In the genomic region with DNA sequence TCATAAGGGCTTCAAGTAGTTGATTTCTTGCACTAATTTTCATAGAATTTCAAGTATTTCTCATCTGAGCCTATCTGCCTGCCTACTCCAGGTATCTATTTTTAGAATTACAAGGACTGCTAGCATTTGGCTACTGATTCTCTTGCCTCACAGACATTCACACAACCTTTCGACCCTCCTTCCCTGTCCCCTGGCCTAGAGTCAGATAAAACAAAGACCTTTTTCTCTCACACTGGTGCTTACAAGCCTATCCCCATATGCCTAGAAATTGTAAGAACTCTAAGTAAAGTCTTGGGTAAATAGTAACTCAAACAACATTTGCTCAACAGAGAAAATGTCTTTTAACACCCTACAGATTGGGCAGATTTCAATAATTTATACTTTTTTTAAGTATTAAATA, we compare ENCODE assay signal across 15 cellular contexts. TPM values are rescaled to one million over a fixed set of nuclear protein-coding genes. Genes with fewer than 3 reads are reported as not detected.
A peak's percentile ranks its signal among the peaks of the same experiment; 100 is the strongest.
DNase-seq lines count a peak whose midpoint lies in the region; ATAC-seq, FAIRE-seq and TF ChIP-seq lines count a peak whose summit lies in the region.
"Had no signal": no experiment of that assay in that cellular context is flagged by ENCODE, and none has a peak within 500 bp of the region (broad histone marks: within the 10 kb centered on the region; RNA-seq: fewer than 3 reads in every experiment).

No MANE protein-coding gene starts in this region.

- no peak for TF ChIP-seq POLR2A in heart left ventricle (IDR thresholded peaks at IDR 0.05)
- TF ChIP-seq POLR2A in HepG2 (IDR thresholded peaks at IDR 0.05; ENCODE audit: insufficient read depth in 1 of 2, low read depth in 2 of 2, low read length in 2 of 2): no peak

- H3K27ac ChIP-seq in heart left ventricle (peak overlapping the region in 9 of 12 donors; percentile 0 to 67 (median 57)), HepG2 (ENCODE audit: extremely low read length, insufficient read depth, low read length) (peak overlapping the region; percentile 69), subcutaneous abdominal adipose tissue (ENCODE audit: low read depth, low read length) (peak overlapping the region; percentile 52)
- H3K27ac ChIP-seq: PC-9 had no signal

- H3K4me3 ChIP-seq in heart left ventricle: no peak overlapping the region
- no peak overlapping the region for H3K4me3 ChIP-seq in HepG2 (replicated peaks in 1 of 3; ENCODE audit: insufficient read depth in 1 of 3, low read depth in 2 of 3, low read length in 3 of 3)
- H3K4me3 ChIP-seq in subcutaneous abdominal adipose tissue (ENCODE audit: low read depth in 1 of 5, low read length in 5 of 5): no peak overlapping the region
- H3K4me3 ChIP-seq: PC-9 had no signal

- POLR2A ChIA-PET in HepG2 (lab: Yijun Ruan, JAX): interaction anchor here (0.8 kb wide), 1 partner anchor 109 kb away, joined by 3 read pairs; no protein-coding TSS in a partner anchor

- no peaks in the 10 kb centered on the region for H4K20me1 ChIP-seq in HepG2 (ENCODE audit: insufficient read depth, low read length)

- no peaks in the 10 kb centered on the region for H3K9me3 ChIP-seq in heart left ventricle
- H3K9me3 ChIP-seq in HepG2 (ENCODE audit: low read length): no peaks in the 10 kb centered on the region
- no peaks in the 10 kb centered on the region for H3K9me3 ChIP-seq in subcutaneous abdominal adipose tissue (ENCODE audit: control insufficient read depth in 5 of 5, low read length in 5 of 5)

- H2AFZ ChIP-seq in HepG2 (ENCODE audit: low read length): no peak overlapping the region
- H2AFZ ChIP-seq: PC-9 had no signal

- 32 to 53% (median 33%) methylated on average over 1 of the region's 1 CpG for WGBS in heart left ventricle, 4 donors
- WGBS in HepG2 (ENCODE audit: low lambda C conversion rate): 17% methylated on average over 1 of the region's 1 CpG

- H3K27me3 ChIP-seq in heart left ventricle (no peaks in the 10 kb centered on the region), HepG2 (ENCODE audit: control insufficient read depth in 1 of 2, insufficient read depth in 2 of 2, low read length in 2 of 2) (no peaks in the 10 kb centered on the region), subcutaneous abdominal adipose tissue (ENCODE audit: control insufficient read depth in 5 of 5, insufficient read depth in 4 of 5, low read length in 5 of 5) (no peaks in the 10 kb centered on the region)

- TF ChIP-seq EP300 in HepG2 (IDR thresholded peaks at IDR 0.05; ENCODE audit: low read depth in 2 of 2, low read length in 2 of 2): peak in 1 of 2 experiments; percentile 57; a peak in 2 of 4 replicates
- no peak for TF ChIP-seq EP300 in HepG2 (CRISPR knock-in tag; IDR thresholded peaks at IDR 0.05; ENCODE audit: borderline replicate concordance)

- H3K4me1 ChIP-seq in heart left ventricle (peaks cover 0 to 25% (median 5%) of the 10 kb centered on the region in 12 donors), HepG2 (ENCODE audit: insufficient read depth, low read length) (peaks cover 59% of the 10 kb centered on the region), subcutaneous abdominal adipose tissue (ENCODE audit: control insufficient read depth in 5 of 5, insufficient read depth in 5 of 5, low read length in 5 of 5) (peaks cover 0 to 48% (median 9%) of the 10 kb centered on the region in 5 donors)

- intact Hi-C loops in heart left ventricle (cut with DNase I) (loop anchor here in 6 of 10 donors (10.0 kb wide), 4 partner anchors 128 to 268 kb away; partner anchors contain the start of genes VTI1A (in 1 of the 6) and ZDHHC6 (in 1 of the 6)), HepG2 (cut with micrococcal nuclease; ENCODE audit: unreplicated experiment) (loop anchor here (1.0 to 2.0 kb wide), 3 partner anchors 50 to 138 kb away; no protein-coding TSS in a partner anchor)

- H3K36me3 ChIP-seq in heart left ventricle (peaks cover 0 to 95% (median 76%) of the 10 kb centered on the region in 9 donors), HepG2 (replicated peaks in 1 of 2; ENCODE audit: control insufficient read depth in 1 of 2, insufficient read depth in 2 of 2, low read length in 2 of 2) (peaks cover 8 to 73% of the 10 kb centered on the region in 2 experiments), subcutaneous abdominal adipose tissue (ENCODE audit: control insufficient read depth in 5 of 5, insufficient read depth in 5 of 5, low read length in 5 of 5) (peaks cover 59 to 82% (median 76%) of the 10 kb centered on the region in 5 donors)

- peak overlapping the region; percentile 29; the same call in 1 of the 2 replicates for H3K4me2 ChIP-seq in HepG2 (ENCODE audit: low read depth, low read length)
- H3K4me2 ChIP-seq: PC-9 had no signal

- TF ChIP-seq CTCF in heart left ventricle (IDR thresholded peaks at IDR 0.05): no peak
- no peak for TF ChIP-seq CTCF in HepG2 (CRISPR knock-in tag; IDR thresholded peaks at IDR 0.05)

- H3K79me2 ChIP-seq in HepG2 (ENCODE audit: insufficient read depth, low read length): peaks cover 32% of the 10 kb centered on the region

- CTCF ChIA-PET in HepG2 (lab: Yijun Ruan, JAX; ENCODE audit: low intra/inter-chr PET ratio, low total read pairs): no interaction called here

- H3K9ac ChIP-seq in HepG2 (ENCODE audit: insufficient read depth, low read depth, low read length): no peak overlapping the region
- peak overlapping the region in 3 of 5 donors; percentile 28 to 62 (median 29) for H3K9ac ChIP-seq in subcutaneous abdominal adipose tissue (ENCODE audit: low read length in 5 of 5)

- ATAC-seq in heart left ventricle: peak; percentile 54 to 85 (median 74)
- peak; percentile 96 for ATAC-seq in HepG2
- no peak for ATAC-seq in HG03135 (IDR thresholded peaks at IDR 0.05; ENCODE audit: unreplicated experiment)
- ATAC-seq: CD8-positive, alpha-beta T cell had no signal

- BruUV-seq in HepG2 (replicated peaks; lab: Mats Ljungman, UMichigan): no TSS peak

- peak; percentile 1 for DNase-seq in GM04503 (ENCODE audit: low read depth)
- DNase-seq in heart left ventricle: no peak
- DNase-seq in HepG2 (ENCODE audit: low spot score): peak; percentile 92
- no peak for DNase-seq in DMS53 (lab: John Stamatoyannopoulos, UW)
- DNase-seq in activated CD8-positive, alpha-beta memory T cell treated with anti-CD3 and anti-CD28 coated beads, Interleukin-2, amount 50 U/mL, for 4 hours: no peak
- DNase-seq: ACHN; CD8-positive, alpha-beta T cell; HCEC 1CT; NCI-H1417; NCI-H2029; NCI-H2171 treated with DMSO at 0.1 percent for 48 hours; NCI-H774; PC-9 had no signal

- in situ Hi-C loops in HepG2 (cut with HindIII; ENCODE audit: extremely low pct_ligation_motif_present, low pct_unique_long_range_greater_than_20kb): loop anchor here (10.0 kb wide), 1 partner anchor 128 kb away; no protein-coding TSS in a partner anchor

- TF ChIP-seq RAD21 in HepG2 (CRISPR knock-in tag; IDR thresholded peaks at IDR 0.05): no peak

- peak; percentile 89 for FAIRE-seq in HepG2 (lab: Jason Lieb, UNC)

TF ChIP-seq in HepG2, 621 proteins besides CTCF, POLR2A, EP300 and RAD21 (continues in another document):
- no peak for TF ChIP-seq MAX (IDR thresholded peaks at IDR 0.05)
- TF ChIP-seq NCOA2 (CRISPR knock-in tag; IDR thresholded peaks at IDR 0.05): peak; percentile 56; the same call in 1 of the 2 replicates
- TF ChIP-seq ZNF335 (CRISPR knock-in tag; IDR thresholded peaks at IDR 0.05): no peak
- no peak for TF ChIP-seq JUNB (CRISPR knock-in tag; IDR thresholded peaks at IDR 0.05; ENCODE audit: borderline replicate concordance)
- TF ChIP-seq, protein P1, sequence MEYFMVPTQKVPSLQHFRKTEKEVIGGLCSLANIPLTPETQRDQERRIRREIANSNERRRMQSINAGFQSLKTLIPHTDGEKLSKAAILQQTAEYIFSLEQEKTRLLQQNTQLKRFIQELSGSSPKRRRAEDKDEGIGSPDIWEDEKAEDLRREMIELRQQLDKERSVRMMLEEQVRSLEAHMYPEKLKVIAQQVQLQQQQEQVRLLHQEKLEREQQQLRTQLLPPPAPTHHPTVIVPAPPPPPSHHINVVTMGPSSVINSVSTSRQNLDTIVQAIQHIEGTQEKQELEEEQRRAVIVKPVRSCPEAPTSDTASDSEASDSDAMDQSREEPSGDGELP (IDR thresholded peaks at IDR 0.05; ENCODE audit: borderline replicate concordance, low read depth): no peak
- TF ChIP-seq SOX5 (CRISPR knock-in tag; IDR thresholded peaks at IDR 0.05; ENCODE audit: borderline replicate concordance): peak; percentile 47; the same call in 1 of the 2 replicates

RNA-seq across cellular contexts. Expression of gene GPAM, which starts 6.3 kb away (rescaled TPM):
- 100 to 1,000 TPM in 1 of 9 donors, 10 to 100 TPM in 6, 1 to 10 TPM in 2; 8.7 to 104 (median 16.9) TPM for total RNA-seq in heart left ventricle
- polyA plus RNA-seq in heart left ventricle: 10 to 100 TPM in 1 of 2 donors, 1 to 10 TPM in 1; 5.8 to 18.7 TPM
- total RNA-seq in HepG2 (2016; rRNA removed; fragmentation: Illumina TruSeq; extraction: Trizol): 130 and 140 TPM in 2 replicates
- total RNA-seq in HepG2 (2016; cell fraction: cytosol; rRNA removed; fragmentation: Illumina TruSeq; extraction: Trizol; ENCODE audit: low read depth): 19.1 and 21.3 TPM in 2 replicates
- 132 and 135 TPM in 2 replicates for total RNA-seq in HepG2 (2016; cell fraction: insoluble cytoplasmic fraction; rRNA removed; fragmentation: Illumina TruSeq; extraction: Trizol)
- total RNA-seq in HepG2 (2016; cell fraction: membrane; rRNA removed; fragmentation: Illumina TruSeq; extraction: Trizol): 47.4 and 55.1 TPM in 2 replicates
- 251 and 257 TPM in 2 replicates for total RNA-seq in HepG2 (2016; cell fraction: nucleus; rRNA removed; fragmentation: Illumina TruSeq; extraction: Trizol)
- polyA plus RNA-seq in HepG2 (2011; rRNA removed): 36.8 and 43.0 TPM in 2 replicates
- polyA plus RNA-seq in HepG2 (2011; cell fraction: cytosol; rRNA removed): 14.4 and 28.4 TPM in 2 replicates
- 39.1 and 57.9 TPM in 2 replicates for polyA plus RNA-seq in HepG2 (2011; cell fraction: nucleus; rRNA removed)
- polyA plus RNA-seq in HepG2 (2012): 53.4 and 86.4 TPM in 2 replicates
- 5.1 and 5.7 TPM in 2 replicates for polyA plus RNA-seq in HepG2 (2016; cell fraction: cytosol; fragmentation: Illumina TruSeq; extraction: Trizol; ENCODE audit: low read depth)
- 57.8 and 65.3 TPM in 2 replicates for polyA plus RNA-seq in HepG2 (2016; cell fraction: insoluble cytoplasmic fraction; fragmentation: Illumina TruSeq; extraction: Trizol; ENCODE audit: low read depth)
- 14.2 and 17.2 TPM in 2 replicates for polyA plus RNA-seq in HepG2 (2016; cell fraction: membrane; fragmentation: Illumina TruSeq; extraction: Trizol; ENCODE audit: low read depth)
- polyA plus RNA-seq in HepG2 (2016; cell fraction: nucleus; fragmentation: Illumina TruSeq; extraction: Trizol; ENCODE audit: insufficient read depth, low read depth): 165 and 177 TPM in 2 replicates
- 18.6 and 65.9 TPM in 2 replicates for polyA minus RNA-seq in HepG2 (2011; rRNA and poly(A)+ RNA removed; ENCODE audit: low replicate concordance)
- 23.7 and 35.7 TPM in 2 replicates for polyA minus RNA-seq in HepG2 (2011; cell fraction: cytosol; rRNA and poly(A)+ RNA removed)
- polyA minus RNA-seq in HepG2 (2011; cell fraction: nucleus; rRNA and poly(A)+ RNA removed): 174 and 229 TPM in 2 replicates

Comparison
In these comparisons a context has a peak if more than half of its experiments do, and no peak if none do; other contexts are left out.
1. DNase-seq: peak in GM04503 (single experiment) and HepG2 (single experiment); none in heart left ventricle (0 of 5), DMS53 (single experiment) and activated CD8-positive, alpha-beta memory T cell treated with anti-CD3 and anti-CD28 coated beads, Interleukin-2, amount 50 U/mL, for 4 hours (single experiment).
2. Peak in every context shown above with its lines, with median percentiles within 50 percentile points of each other: H3K27ac ChIP-seq.